Comparison of ENCODE assay signal across 8 cellular contexts in the genomic region with DNA sequence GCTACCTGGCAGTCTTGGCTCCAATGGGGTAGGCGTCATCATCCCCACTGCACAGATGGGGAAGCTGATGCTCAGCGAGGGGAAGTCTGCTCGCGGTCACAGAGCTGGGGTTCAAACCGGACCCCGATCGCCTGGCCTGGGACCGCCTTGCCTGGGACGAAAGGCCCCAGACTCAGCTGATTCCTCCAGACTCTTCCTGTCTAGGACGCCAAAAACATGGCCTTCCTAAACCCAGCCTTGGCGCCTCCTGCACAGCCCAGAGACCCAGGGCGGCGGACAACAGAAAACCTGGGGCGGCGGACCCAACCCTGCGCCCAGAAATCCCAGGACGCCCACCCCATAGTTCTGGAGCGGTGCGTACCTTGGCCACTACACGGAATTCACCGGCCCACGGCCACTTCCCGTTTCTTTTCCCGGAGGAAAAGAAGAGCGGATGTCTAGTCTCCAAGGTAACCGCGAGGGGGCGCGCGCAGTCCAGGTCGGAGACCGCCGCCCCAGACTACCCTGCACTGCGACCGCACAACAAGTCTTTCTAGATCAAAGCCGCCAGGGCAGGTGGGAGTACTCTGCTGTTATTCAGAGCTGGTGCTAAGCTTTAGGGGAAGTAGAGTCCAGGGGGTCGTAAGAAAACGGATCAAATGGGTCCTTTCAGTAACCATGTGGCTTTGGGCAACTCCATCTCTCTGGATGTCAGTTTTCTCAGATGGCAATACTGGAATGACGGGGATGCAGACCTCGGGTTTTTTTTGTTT. TPM values are rescaled to one million over a fixed set of nuclear protein-coding genes. Genes with fewer than 3 reads are reported as not detected.
DNase-seq lines count a peak whose midpoint lies in the region; ATAC-seq and TF ChIP-seq lines count a peak whose summit lies in the region.

No MANE protein-coding gene starts in this region.

- 10 to 20% methylated on average over 29 to 40 of the region's 40 CpGs for WGBS in lower leg skin, 2 donors

- H3K4me3 ChIP-seq in duodenal mucosa (ENCODE audit: low read depth in 1 of 2, low read length in 2 of 2): peak overlapping the region; percentile 63 to 79
- peak overlapping the region; percentile 15 for H3K4me3 ChIP-seq in lower leg skin (ENCODE audit: low read depth, poor library complexity, severe bottlenecking)

- peak in 1 of 3 donors; percentile 56 for TF ChIP-seq CTCF in lower leg skin (IDR thresholded peaks at IDR 0.05)

- H3K27me3 ChIP-seq in duodenal mucosa (ENCODE audit: control insufficient read depth in 1 of 2, insufficient read depth in 2 of 2, low read length in 2 of 2): peaks cover 8 to 14% of the 10 kb centered on the region in 2 donors

- intact Hi-C loops in lower leg skin (cut with DNase I; ENCODE audit: low total_unique reads): no loop called here

- no peaks in the 10 kb centered on the region for H3K9me3 ChIP-seq in duodenal mucosa (ENCODE audit: control insufficient read depth in 1 of 2, low read length in 2 of 2)

- peak overlapping the region; percentile 25 to 52 for H3K9ac ChIP-seq in duodenal mucosa (ENCODE audit: low read depth in 1 of 2, low read length in 2 of 2)

- H3K4me1 ChIP-seq in duodenal mucosa (ENCODE audit: control insufficient read depth in 1 of 2, insufficient read depth in 2 of 2, low read length in 2 of 2): peaks cover 0 to 11% of the 10 kb centered on the region in 2 donors

- TF ChIP-seq POLR2A in lower leg skin (IDR thresholded peaks at IDR 0.05): no peak

- ATAC-seq in HG02884 (IDR thresholded peaks at IDR 0.05; ENCODE audit: unreplicated experiment): peak; percentile 62

- no peak overlapping the region for H3K27ac ChIP-seq in duodenal mucosa (ENCODE audit: low read depth, low read length)

- H3K36me3 ChIP-seq in duodenal mucosa (ENCODE audit: control insufficient read depth in 1 of 2, insufficient read depth in 2 of 2, low read length in 2 of 2): no peaks in the 10 kb centered on the region

- DNase-seq in NCI-H1436 (lab: John Stamatoyannopoulos, UW) (peak; percentile 9), NCI-H1436 treated with DMSO at 0.1 percent for 48 hours (lab: John Stamatoyannopoulos, UW) (no peak), NCI-H2227 treated with DMSO at 0.1 percent for 48 hours (lab: John Stamatoyannopoulos, UW) (peak; percentile 63), lower leg skin (ENCODE audit: low spot score in 2 of 2) (peak; percentile 41 to 95)
- peak; percentile 26 to 29 for DNase-seq in activated CD4-positive, alpha-beta T cell treated with anti-CD3 and anti-CD28 coated beads, Interleukin-2, amount 50 U/mL, for 24 hours (ENCODE audit: low read depth in 1 of 2, low spot score in 1 of 2)
- DNase-seq in stimulated activated CD4-positive, alpha-beta T cell treated with anti-CD3 and anti-CD28 coated beads, Interleukin-4, amount 100 ng/mL, for 48 hours (ENCODE audit: low read depth in 2 of 2): peak; percentile 57 to 64

RNA-seq across cellular contexts. Expression of gene IL17RD, which starts 4.9 kb away (rescaled TPM):
- total RNA-seq in lower leg skin: 1 to 10 TPM; 2.9 to 5.9 (median 5.4) TPM

RNA-seq across cellular contexts. Expression of gene HESX1, which starts 29.7 kb away (rescaled TPM):
- total RNA-seq in lower leg skin: 1 to 10 TPM in 2 of 4 donors, under 1 TPM in 2; 0.30 to 3.7 (median 1.6) TPM

RNA-seq across cellular contexts. Expression of gene APPL1, which starts 57.5 kb away (rescaled TPM):
- 10 to 100 TPM; 41.8 to 49.0 (median 44.5) TPM for total RNA-seq in lower leg skin
